10 cellular contexts compared by ENCODE assay signal in the genomic region with DNA sequence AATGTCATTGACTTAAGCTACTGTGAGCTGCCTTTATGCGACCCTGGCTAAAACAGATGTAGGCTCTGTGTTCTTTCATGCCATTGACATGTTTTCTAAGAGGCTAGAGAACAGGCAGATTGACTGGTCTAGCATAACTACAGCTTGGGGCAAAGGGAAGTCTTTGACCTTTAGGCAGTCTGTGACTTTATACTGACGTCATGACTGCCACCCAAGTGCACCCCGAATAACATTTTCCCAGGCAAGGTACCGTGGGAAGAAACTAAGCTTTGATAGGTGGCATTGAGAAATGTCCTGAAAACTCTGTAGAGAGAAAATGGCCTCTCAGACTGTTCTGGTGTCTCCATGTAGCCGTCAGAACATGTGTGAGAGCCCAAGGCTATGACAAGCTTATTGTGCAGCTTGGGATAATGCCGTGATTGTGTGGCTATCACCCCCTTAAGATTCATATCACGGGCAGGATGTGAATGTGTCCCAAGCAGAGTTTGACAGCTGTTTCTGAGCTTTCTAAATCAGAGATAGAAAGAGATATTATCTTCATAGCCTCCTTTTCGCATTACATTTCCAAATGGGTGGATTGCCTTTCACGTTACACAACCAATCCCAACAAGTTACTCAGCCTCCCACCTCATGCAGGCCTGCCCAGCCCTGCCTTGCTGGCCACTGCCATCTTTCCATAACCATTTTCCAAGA.
"Had no signal": no experiment of that assay in that cellular context is flagged by ENCODE, and none has a peak within 500 bp of the region (broad histone marks: within the 10 kb centered on the region; RNA-seq: fewer than 3 reads in every experiment).

No MANE protein-coding gene starts in this region.

- H3K27ac ChIP-seq: body of pancreas had no signal

- H3K4me1 ChIP-seq: body of pancreas had no signal

- H3K9me3 ChIP-seq: body of pancreas had no signal

- H3K9me3 Mint-ChIP-seq: T-helper 2 cell treated with Interferon-gamma antibody and Interleukin-4, amounts not matched to agents 5 μg/mL and 100 μg/mL, for 36 hours; type B pancreatic cell had no signal

- DNase-seq: activated CD4-positive, alpha-beta T cell treated with anti-CD3 and anti-CD28 coated beads, Interleukin-2, amount 50 U/mL, for 1 hour; activated naive CD4-positive, alpha-beta T cell treated with anti-CD3 and anti-CD28 coated beads, Interleukin-2, amount 50 U/mL, for 16 hours; amniotic stem cell; body of pancreas; central memory CD4-positive, alpha-beta T cell; effector memory CD4-positive, alpha-beta T cell; glutamatergic neuron had no signal

- ATAC-seq: body of pancreas had no signal

- H3K27me3 ChIP-seq: body of pancreas had no signal

- H3K4me1 Mint-ChIP-seq: nephron had no signal

- H3K4me3 Mint-ChIP-seq: nephron; T-helper 2 cell treated with Interferon-gamma antibody and Interleukin-4, amounts not matched to agents 5 μg/mL and 100 μg/mL, for 36 hours; type B pancreatic cell had no signal

- H3K27ac Mint-ChIP-seq: nephron; T-helper 2 cell treated with Interferon-gamma antibody and Interleukin-4, amounts not matched to agents 5 μg/mL and 100 μg/mL, for 36 hours; type B pancreatic cell had no signal

- H3K4me3 ChIP-seq: body of pancreas had no signal

- H3K36me3 Mint-ChIP-seq: type B pancreatic cell had no signal
